8 cellular contexts compared by ENCODE assay signal in genomic region chr2:155815851-155816250, GRCh38.
DNase-seq lines count a peak whose midpoint lies in the region; ATAC-seq and TF ChIP-seq lines count a peak whose summit lies in the region.

No MANE protein-coding gene starts in this region.

- no peak for DNase-seq in GM06990 (ENCODE audit: extremely low read depth, insufficient read length)
- DNase-seq in RKO (ENCODE audit: low spot score), result peak; percentile 42
- peak; percentile 29 for DNase-seq in iPS DF 6.9 (ENCODE audit: low read depth, low spot score)
- DNase-seq in thyroid gland, result no peak
- no peak for DNase-seq in amniotic stem cell (lab: John Stamatoyannopoulos, UW)

- H3K27ac ChIP-seq in iPS DF 6.9 (ENCODE audit: low read length) (no peak overlapping the region), thyroid gland (no peak overlapping the region)

- peak; percentile 73 for TF ChIP-seq CTCF in GM06990 (IDR thresholded peaks at IDR 0.05; ENCODE audit: insufficient read depth, low read length, poor library complexity, severe bottlenecking)
- TF ChIP-seq CTCF in thyroid gland (IDR thresholded peaks at IDR 0.05), result no peak

- intact Hi-C loops in thyroid gland (cut with DNase I), result no loop called here

- ATAC-seq in GM21367 (IDR thresholded peaks at IDR 0.05; ENCODE audit: unreplicated experiment) (peak; percentile 98), HG03457 (IDR thresholded peaks at IDR 0.05; ENCODE audit: unreplicated experiment) (peak; percentile 87), HG02840 (IDR thresholded peaks at IDR 0.05; ENCODE audit: low FRiP score, unreplicated experiment) (no peak)

- no peaks in the 10 kb centered on the region for H3K36me3 ChIP-seq in GM06990 (ENCODE audit: control insufficient read depth, insufficient read depth, low read length)
- H3K36me3 ChIP-seq in iPS DF 6.9 (ENCODE audit: control insufficient read depth, insufficient read depth, low read length), result no peaks in the 10 kb centered on the region
- no peaks in the 10 kb centered on the region for H3K36me3 ChIP-seq in thyroid gland

- H3K9me3 ChIP-seq in iPS DF 6.9 (ENCODE audit: control insufficient read depth, insufficient read depth, low read length) (0 out of 2 replicates have a peak, but pooled peaks cover 4% of the 10 kb centered on the region), thyroid gland (no peaks in the 10 kb centered on the region)

- H3K27me3 ChIP-seq in GM06990 (replicated peaks; ENCODE audit: control insufficient read depth, insufficient read depth, low read length), result no peaks in the 10 kb centered on the region; the same call in 1 of the 2 replicates
- no peaks in the 10 kb centered on the region for H3K27me3 ChIP-seq in iPS DF 6.9 (ENCODE audit: control insufficient read depth, insufficient read depth, low read length)
- no peaks in the 10 kb centered on the region for H3K27me3 ChIP-seq in thyroid gland

- no peak for TF ChIP-seq POLR2A in thyroid gland (IDR thresholded peaks at IDR 0.05)

- H3K4me1 ChIP-seq in iPS DF 6.9 (ENCODE audit: control insufficient read depth, insufficient read depth, low read length), result no peaks in the 10 kb centered on the region
- H3K4me1 ChIP-seq in thyroid gland, result no peaks in the 10 kb centered on the region

- no peak overlapping the region for H3K4me3 ChIP-seq in GM06990 (replicated peaks; ENCODE audit: low read depth, low read length)
- H3K4me3 ChIP-seq in iPS DF 6.9 (ENCODE audit: low read length), result no peak overlapping the region
- no peak overlapping the region for H3K4me3 ChIP-seq in thyroid gland (replicated peaks in 1 of 3)

Comparison
In these comparisons a context has a peak if more than half of its experiments do, and no peak if none do; other contexts are left out.
1. DNase-seq: peak in RKO (single experiment) and iPS DF 6.9 (single experiment); none in GM06990 (single experiment), thyroid gland (0 of 2) and amniotic stem cell (single experiment).